ENCODE assay signal across 8 cellular contexts in the genomic region with DNA sequence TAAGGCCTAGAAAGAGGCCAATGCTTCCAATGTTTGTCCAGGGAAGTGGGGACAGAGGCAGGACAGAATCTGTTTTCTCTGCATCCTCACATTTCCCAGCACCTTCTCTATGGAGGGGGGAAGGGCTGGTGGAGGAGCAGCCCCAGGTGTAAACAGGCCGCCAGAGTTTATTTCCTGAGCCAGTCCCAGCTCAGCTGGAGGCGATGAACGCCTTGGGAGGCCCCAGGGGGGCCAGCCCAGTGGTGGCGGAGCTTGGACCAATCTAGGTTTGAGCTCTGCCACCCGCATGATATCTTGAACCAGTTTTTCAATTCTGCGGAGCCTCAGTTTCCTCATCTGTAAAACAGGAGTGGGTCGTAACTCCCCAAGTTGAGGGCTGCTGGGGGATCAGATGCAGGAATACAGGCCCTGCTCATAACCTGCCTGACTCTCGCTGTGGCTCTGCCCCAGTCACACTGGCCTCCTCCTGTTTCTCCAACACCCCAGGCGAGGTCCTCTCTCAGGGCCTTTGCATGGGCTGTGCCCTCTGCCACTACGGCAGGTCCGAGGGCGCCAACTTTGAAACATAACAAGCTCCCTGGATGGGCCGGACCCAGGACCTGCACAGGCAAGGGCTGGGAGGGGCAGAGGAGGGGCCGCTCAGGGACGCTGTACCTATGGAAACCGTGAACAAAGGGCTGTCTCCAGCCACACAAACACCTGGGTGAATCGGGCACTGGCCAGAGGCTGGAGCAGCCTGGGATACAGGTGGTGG. TPM values are rescaled to one million over a fixed set of nuclear protein-coding genes. Genes with fewer than 3 reads are reported as not detected.
DNase-seq lines count a peak whose midpoint lies in the region; ATAC-seq and TF ChIP-seq lines count a peak whose summit lies in the region.

No MANE protein-coding gene starts in this region.

- no peaks in the 10 kb centered on the region for H3K27me3 ChIP-seq in BLaER1 treated with 17β-estradiol and CSF1 and Interleukin-3, amounts not matched to agents 10 nM and 100 nM
- no peaks in the 10 kb centered on the region for H3K27me3 ChIP-seq in colonic mucosa

- peak overlapping the region; percentile 78 to 96 (median 86) for H3K4me3 ChIP-seq in BLaER1 treated with 17β-estradiol and CSF1 and Interleukin-3, amounts not matched to agents 10 nM and 100 nM
- H3K4me3 ChIP-seq in Jurkat, Clone E6-1 (ENCODE audit: low read length), result peak overlapping the region; percentile 86
- H3K4me3 ChIP-seq in colonic mucosa, result peak overlapping the region; percentile 67

- H3K27me3 Mint-ChIP-seq in naive thymus-derived CD8-positive, alpha-beta T cell, result no peaks in the 10 kb centered on the region

- H3K9me3 ChIP-seq in BLaER1 treated with 17β-estradiol and CSF1 and Interleukin-3, amounts not matched to agents 10 nM and 100 nM (replicated peaks in 1 of 11), result no peaks in the 10 kb centered on the region
- H3K9me3 ChIP-seq in colonic mucosa, result no peaks in the 10 kb centered on the region

- H3K4me3 Mint-ChIP-seq in naive thymus-derived CD8-positive, alpha-beta T cell, result peak overlapping the region; percentile 95 to 99 (median 98)

- no peak for DNase-seq in Jurkat, Clone E6-1 (ENCODE audit: low read depth, low spot score)
- peak; percentile 70 for DNase-seq in colonic mucosa
- DNase-seq in naive thymus-derived CD8-positive, alpha-beta T cell, result no peak
- no peak for DNase-seq in AG20443 (ENCODE audit: low spot score)
- no peak for DNase-seq in stimulated activated CD4-positive, alpha-beta T cell treated with anti-CD3 and anti-CD28 coated beads, Interleukin-1b, Interleukin-23, amount 100 ng/mL, for 48 hours

- TF ChIP-seq CTCF in colonic mucosa (IDR thresholded peaks at IDR 0.05), result no peak

- peaks cover 46 to 61% (median 56%) of the 10 kb centered on the region in 10 experiments for H3K4me1 ChIP-seq in BLaER1 treated with 17β-estradiol and CSF1 and Interleukin-3, amounts not matched to agents 10 nM and 100 nM
- peaks cover 11% of the 10 kb centered on the region for H3K4me1 ChIP-seq in colonic mucosa

- H3K36me3 ChIP-seq in BLaER1 treated with 17β-estradiol and CSF1 and Interleukin-3, amounts not matched to agents 10 nM and 100 nM, result peaks cover 0 to 5% (median 0%) of the 10 kb centered on the region in 11 experiments; a peak in 4 of 22 replicates
- H3K36me3 ChIP-seq in colonic mucosa, result no peaks in the 10 kb centered on the region

- POLR2A ChIA-PET in naive thymus-derived CD8-positive, alpha-beta T cell (lab: Charles Lee), result interaction anchor here (1.9 kb wide), 1 partner anchor 84 kb away, joined by 5 read pairs; no protein-coding TSS in a partner anchor

- no peak for ATAC-seq in naive thymus-derived CD8-positive, alpha-beta T cell
- ATAC-seq in HG02571 (IDR thresholded peaks at IDR 0.05; ENCODE audit: unreplicated experiment) (no peak), GM21576 (IDR thresholded peaks at IDR 0.05; ENCODE audit: unreplicated experiment) (no peak)

- peak overlapping the region; percentile 81 to 98 (median 95) for H3K4me2 ChIP-seq in BLaER1 treated with 17β-estradiol and CSF1 and Interleukin-3, amounts not matched to agents 10 nM and 100 nM

- peaks cover 19 to 49% (median 37%) of the 10 kb centered on the region in 4 donors for H3K4me1 Mint-ChIP-seq in naive thymus-derived CD8-positive, alpha-beta T cell

- peak overlapping the region; percentile 79 to 90 (median 86) for H3K9ac ChIP-seq in BLaER1 treated with 17β-estradiol and CSF1 and Interleukin-3, amounts not matched to agents 10 nM and 100 nM
- peak overlapping the region; percentile 88 to 95 for H3K9ac ChIP-seq in colonic mucosa (ENCODE audit: low read depth in 2 of 2, low read length in 2 of 2)

- peaks cover 0 to 2% (median 0%) of the 10 kb centered on the region in 3 donors for H3K36me3 Mint-ChIP-seq in naive thymus-derived CD8-positive, alpha-beta T cell

- H3K9me3 Mint-ChIP-seq in naive thymus-derived CD8-positive, alpha-beta T cell, result no peaks in the 10 kb centered on the region

- H4K20me1 ChIP-seq in BLaER1 treated with 17β-estradiol and CSF1 and Interleukin-3, amounts not matched to agents 10 nM and 100 nM, result peaks cover 0 to 17% (median 0%) of the 10 kb centered on the region in 11 experiments; a peak in 8 of 22 replicates

- H3K27ac Mint-ChIP-seq in naive thymus-derived CD8-positive, alpha-beta T cell, result peak overlapping the region in 8 of 10 donors; percentile 58 to 96 (median 82)

- H3K27ac ChIP-seq in BLaER1 treated with 17β-estradiol and CSF1 and Interleukin-3, amounts not matched to agents 10 nM and 100 nM, result peak overlapping the region; percentile 60 to 82 (median 72); a peak in 19 of 22 replicates
- H3K27ac ChIP-seq in colonic mucosa, result no peak overlapping the region

- intact Hi-C loops in colonic mucosa (cut with DNase I), result no loop called here

RNA-seq across cellular contexts. Expression of gene TNFAIP8L1, which starts 1.1 kb away (rescaled TPM):
- 11.3 TPM for polyA plus RNA-seq in Jurkat, Clone E6-1 (2012; ENCODE audit: insufficient read depth, insufficient read length)
- total RNA-seq in colonic mucosa, result 10 to 100 TPM; 14.2 to 24.1 TPM
- total RNA-seq in naive thymus-derived CD8-positive, alpha-beta T cell, result 10 to 100 TPM; 19.1 to 20.7 TPM
- 10 to 100 TPM in 2 of 3 donors, 1 to 10 TPM in 1; 5.6 to 16.5 (median 10.3) TPM for polyA plus RNA-seq in naive thymus-derived CD8-positive, alpha-beta T cell

RNA-seq across cellular contexts. Expression of gene MYDGF, which starts 29.7 kb away (rescaled TPM):
- polyA plus RNA-seq in Jurkat, Clone E6-1 (2012; ENCODE audit: insufficient read depth, insufficient read length), result 108 TPM
- total RNA-seq in colonic mucosa, result 100 to 1,000 TPM; 108 to 182 TPM
- 10 to 100 TPM; 24.9 to 25.8 TPM for total RNA-seq in naive thymus-derived CD8-positive, alpha-beta T cell
- 100 to 1,000 TPM; 103 to 114 (median 114) TPM for polyA plus RNA-seq in naive thymus-derived CD8-positive, alpha-beta T cell

Comparison
In these comparisons a context has a peak if more than half of its experiments do, and no peak if none do; other contexts are left out.
1. RNA of gene MYDGF, which starts 29.7 kb away (total RNA-seq): 108 to 182 TPM in colonic mucosa; 24.9 to 25.8 TPM in naive thymus-derived CD8-positive, alpha-beta T cell; every median in the first group is over 4 times any median in the second.
2. Peak in every context shown above with its lines, with median percentiles within 50 percentile points of each other: H3K4me3 ChIP-seq.